In genomic region chr3:46690798-46691197, GRCh38 we compare ENCODE assay signal across 18 cellular contexts. TPM values are rescaled to one million over a fixed set of nuclear protein-coding genes. Genes with fewer than 3 reads are reported as not detected.
DNase-seq lines count a peak whose midpoint lies in the region; ATAC-seq and TF ChIP-seq lines count a peak whose summit lies in the region.
"Had no signal": no experiment of that assay in that cellular context is flagged by ENCODE, and none has a peak within 500 bp of the region (broad histone marks: within the 10 kb centered on the region; RNA-seq: fewer than 3 reads in every experiment).

No MANE protein-coding gene starts in this region.

- POLR2A ChIA-PET in naive thymus-derived CD8-positive, alpha-beta T cell (lab: Charles Lee): interaction anchor here (0.7 kb wide), 1 partner anchor 194 kb away, joined by 4 read pairs; no protein-coding TSS in a partner anchor

- H3K4me3 Mint-ChIP-seq in naive thymus-derived CD8-positive, alpha-beta T cell: peak overlapping the region in 1 of 10 donors; percentile 51
- H3K4me3 Mint-ChIP-seq: activated CD8-positive, alpha-beta T cell treated with anti-CD3 and anti-CD28 coated beads for 36 hours; natural killer cell had no signal

- TF ChIP-seq CTCF in esophagus squamous epithelium (IDR thresholded peaks at IDR 0.05): no peak

- WGBS in esophagus squamous epithelium, 2 donors: 22 to 33% methylated on average over 1 of the region's 5 CpGs

- H3K4me1 ChIP-seq in esophagus squamous epithelium: peaks cover 48 to 74% (median 51%) of the 10 kb centered on the region in 3 donors

- no peak for ATAC-seq in naive thymus-derived CD8-positive, alpha-beta T cell
- ATAC-seq in HG03135 (IDR thresholded peaks at IDR 0.05; ENCODE audit: unreplicated experiment): no peak
- ATAC-seq: activated CD8-positive, alpha-beta T cell treated with anti-CD3 and anti-CD28 coated beads for 36 hours; natural killer cell had no signal

- peak overlapping the region; percentile 12 to 86 (median 56) for H3K4me3 ChIP-seq in esophagus squamous epithelium
- H3K4me3 ChIP-seq: esophagus muscularis mucosa, smooth muscle cell, tibial artery had no signal

- TF ChIP-seq RAD21 in Ishikawa (IDR thresholded peaks at IDR 0.05; ENCODE audit: low read depth): no peak

- DNase-seq in A172 (ENCODE audit: low spot score) (peak; percentile 67), esophagus squamous epithelium (lab: John Stamatoyannopoulos, UW) (no peak), myocyte (ENCODE audit: low read depth) (peak; percentile 37), H4 (ENCODE audit: low spot score) (no peak)
- no peak for DNase-seq in naive thymus-derived CD8-positive, alpha-beta T cell
- no peak for DNase-seq in activated effector memory CD4-positive, alpha-beta T cell treated with Interleukin-2 at 50 U/mL for 16 hours
- DNase-seq: activated CD8-positive, alpha-beta T cell treated with anti-CD3 and anti-CD28 coated beads for 36 hours; activated naive CD4-positive, alpha-beta T cell; natural killer cell; NCI-H2107; tibial artery had no signal

- peak in 3 of 4 donors; percentile 36 to 61 (median 56) for TF ChIP-seq POLR2A in esophagus squamous epithelium (IDR thresholded peaks at IDR 0.05)

- no peak overlapping the region for H3K27ac Mint-ChIP-seq in naive thymus-derived CD8-positive, alpha-beta T cell
- H3K27ac Mint-ChIP-seq: activated CD8-positive, alpha-beta T cell treated with anti-CD3 and anti-CD28 coated beads for 36 hours; T-helper 2 cell treated with Interferon-gamma antibody and Interleukin-4, amounts not matched to agents 5 μg/mL and 100 μg/mL, for 36 hours had no signal

- TF ChIP-seq EP300 in Ishikawa (IDR thresholded peaks at IDR 0.05; ENCODE audit: borderline replicate concordance): no peak

- H3K9me3 ChIP-seq in esophagus squamous epithelium: no peaks in the 10 kb centered on the region
- H3K9me3 ChIP-seq: esophagus muscularis mucosa, tibial artery had no signal

- intact Hi-C loops in esophagus squamous epithelium (cut with DNase I): no loop called here

- no peaks in the 10 kb centered on the region for H3K27me3 ChIP-seq in esophagus squamous epithelium
- H3K27me3 ChIP-seq: esophagus muscularis mucosa, tibial artery had no signal

- H3K9me3 Mint-ChIP-seq in naive thymus-derived CD8-positive, alpha-beta T cell: no peaks in the 10 kb centered on the region
- H3K9me3 Mint-ChIP-seq: activated CD8-positive, alpha-beta T cell treated with anti-CD3 and anti-CD28 coated beads for 36 hours; natural killer cell; T-helper 2 cell treated with Interferon-gamma antibody and Interleukin-4, amounts not matched to agents 5 μg/mL and 100 μg/mL, for 36 hours had no signal

- peaks cover 22 to 54% (median 37%) of the 10 kb centered on the region in 4 donors for H3K4me1 Mint-ChIP-seq in naive thymus-derived CD8-positive, alpha-beta T cell

- no peaks in the 10 kb centered on the region for H3K36me3 Mint-ChIP-seq in naive thymus-derived CD8-positive, alpha-beta T cell
- H3K36me3 Mint-ChIP-seq: natural killer cell had no signal

- peak overlapping the region; percentile 49 to 99 (median 97) for H3K27ac ChIP-seq in esophagus squamous epithelium
- H3K27ac ChIP-seq: esophagus muscularis mucosa, KMS-11, tibial artery had no signal

- H3K36me3 ChIP-seq in esophagus squamous epithelium: peaks cover 0 to 38% (median 15%) of the 10 kb centered on the region in 3 donors

- peaks cover 0 to 3% (median 0%) of the 10 kb centered on the region in 5 donors for H3K27me3 Mint-ChIP-seq in naive thymus-derived CD8-positive, alpha-beta T cell
- H3K27me3 Mint-ChIP-seq: activated CD8-positive, alpha-beta T cell treated with anti-CD3 and anti-CD28 coated beads for 36 hours had no signal

TF ChIP-seq in Ishikawa, 13 proteins besides CTCF, POLR2A, EP300 and RAD21:
- no peak for TF ChIP-seq CREB1 (IDR thresholded peaks at IDR 0.05; ENCODE audit: low read depth)
- 0 out of 2 replicates have a peak, but pooled peaks have one; percentile 51 for TF ChIP-seq ZBTB7A (IDR thresholded peaks at IDR 0.05; ENCODE audit: low read depth)
- TF ChIP-seq TEAD4 (IDR thresholded peaks at IDR 0.05): peak; percentile 74
- no peak for TF ChIP-seq TAF1 (IDR thresholded peaks at IDR 0.05; ENCODE audit: low read depth)
- TF ChIP-seq NFIC (IDR thresholded peaks at IDR 0.05): peak; percentile 67; the same call in 1 of the 2 replicates
- TF ChIP-seq USF1 (IDR thresholded peaks at IDR 0.05): no peak
- TF ChIP-seq FOXM1 (IDR thresholded peaks at IDR 0.05; ENCODE audit: borderline replicate concordance, low read depth): no peak

RNA-seq across cellular contexts. Expression of gene ALS2CL, which starts 2.7 kb away (rescaled TPM):
- total RNA-seq in A172 (2014; rRNA removed; shearing (Covaris generic)): 5.4 and 5.6 TPM in 2 replicates
- total RNA-seq in esophagus squamous epithelium: 100 to 1,000 TPM in 3 of 4 donors, 10 to 100 TPM in 1; 42.4 to 121 (median 114) TPM
- 15.0 and 19.6 TPM in 2 replicates for total RNA-seq in myocyte
- polyA plus RNA-seq in myocyte (2012): 6.9 TPM
- total RNA-seq in naive thymus-derived CD8-positive, alpha-beta T cell: 10 to 100 TPM in 1 of 2 experiments, 1 to 10 TPM in 1; 9.1 to 10.2 TPM
- 1 to 10 TPM in 1 of 3 donors, under 1 TPM in 2; 0.48 to 1.2 (median 0.85) TPM for polyA plus RNA-seq in naive thymus-derived CD8-positive, alpha-beta T cell
- total RNA-seq in H4 (2014; rRNA removed; shearing (Covaris generic)): 0.25 and 0.39 TPM in 2 replicates

RNA-seq across cellular contexts. Expression of gene TMIE, which starts 10.4 kb away (rescaled TPM):
- total RNA-seq in A172 (2014; rRNA removed; shearing (Covaris generic)): 0.12 TPM in 1 of 2 replicates, not detected in the other
- total RNA-seq in esophagus squamous epithelium: 1 to 10 TPM in 1 of 4 donors, under 1 TPM in 3; 0.18 to 1.1 (median 0.61) TPM
- total RNA-seq in myocyte: 0.42 and 0.43 TPM in 2 replicates
- 0.30 TPM for polyA plus RNA-seq in myocyte (2012)
- total RNA-seq in naive thymus-derived CD8-positive, alpha-beta T cell: 1 to 10 TPM; 2.1 to 2.2 TPM
- 1 to 10 TPM in 2 of 3 donors, under 1 TPM in 1; 0.29 to 1.4 (median 1.1) TPM for polyA plus RNA-seq in naive thymus-derived CD8-positive, alpha-beta T cell
- not detected in 2 replicates for total RNA-seq in H4 (2014; rRNA removed; shearing (Covaris generic))
- total RNA-seq: Daoy, natural killer cell had no signal

RNA-seq across cellular contexts. Expression of gene PRSS50, which starts 26.9 kb away (rescaled TPM):
- total RNA-seq in A172 (2014; rRNA removed; shearing (Covaris generic)): not detected in 2 replicates
- total RNA-seq in esophagus squamous epithelium: under 1 TPM in 1 of 4 donors, not detected in 3; 0.19 TPM
- total RNA-seq in myocyte: 0.45 and 0.68 TPM in 2 replicates
- 0.04 TPM for polyA plus RNA-seq in myocyte (2012)
- not detected for total RNA-seq in naive thymus-derived CD8-positive, alpha-beta T cell
- polyA plus RNA-seq in naive thymus-derived CD8-positive, alpha-beta T cell: under 1 TPM in 1 of 3 donors, not detected in 2; 0.05 TPM
- total RNA-seq in H4 (2014; rRNA removed; shearing (Covaris generic)): not detected in 2 replicates
- total RNA-seq: activated CD8-positive, alpha-beta T cell treated with anti-CD3 and anti-CD28 coated beads for 36 hours; Daoy had no signal

Comparison
In these comparisons a context has a peak if more than half of its experiments do, and no peak if none do; other contexts are left out.
1. DNase-seq: peak in A172 (single experiment) and myocyte (single experiment); none in esophagus squamous epithelium (single experiment), naive thymus-derived CD8-positive, alpha-beta T cell (0 of 10), H4 (single experiment) and activated effector memory CD4-positive, alpha-beta T cell treated with Interleukin-2 at 50 U/mL for 16 hours (single experiment).